Comparison of ENCODE assay signal across 1 cellular context in genomic region chr6:54878705-54879104, GRCh38.
TF ChIP-seq lines count a peak whose summit lies in the region.

No MANE protein-coding gene starts in this region.

TF ChIP-seq in GM12878, 131 proteins besides CTCF, POLR2A, EP300 and RAD21 (continued from another document):
- no peak for TF ChIP-seq CEBPB (IDR thresholded peaks at IDR 0.05; ENCODE audit: borderline replicate concordance in 1 of 2, low read depth in 2 of 2, low read length in 2 of 2)
- TF ChIP-seq ZNF592 (IDR thresholded peaks at IDR 0.05): no peak
- TF ChIP-seq IRF3 (IDR thresholded peaks at IDR 0.05): no peak
- no peak for TF ChIP-seq ZBTB11 (CRISPR knock-in tag; IDR thresholded peaks at IDR 0.05)
- no peak for TF ChIP-seq USF1 (IDR thresholded peaks at IDR 0.05; ENCODE audit: borderline replicate concordance, extremely low read length, insufficient read depth, low read depth, low read length)
- TF ChIP-seq MLLT1 (IDR thresholded peaks at IDR 0.05): no peak
- no peak for TF ChIP-seq PAX8 (IDR thresholded peaks at IDR 0.05)
TF ChIP-seq in GM12878: peak in this region for 0.
